Comparison of ENCODE assay signal across 1 cellular context in genomic region chrX:71214604-71215334, GRCh38.
TF ChIP-seq lines count a peak whose summit lies in the region.

No MANE protein-coding gene starts in this region.

TF ChIP-seq in HepG2, 621 proteins besides CTCF, POLR2A, EP300 and RAD21 (continued from another document and continues in another):
- TF ChIP-seq PRMT3 (CRISPR knock-in tag; IDR thresholded peaks at IDR 0.05; ENCODE audit: borderline replicate concordance, low read depth): no peak
- no peak for TF ChIP-seq KLF11 (CRISPR knock-in tag; IDR thresholded peaks at IDR 0.05)
- TF ChIP-seq, protein P1, sequence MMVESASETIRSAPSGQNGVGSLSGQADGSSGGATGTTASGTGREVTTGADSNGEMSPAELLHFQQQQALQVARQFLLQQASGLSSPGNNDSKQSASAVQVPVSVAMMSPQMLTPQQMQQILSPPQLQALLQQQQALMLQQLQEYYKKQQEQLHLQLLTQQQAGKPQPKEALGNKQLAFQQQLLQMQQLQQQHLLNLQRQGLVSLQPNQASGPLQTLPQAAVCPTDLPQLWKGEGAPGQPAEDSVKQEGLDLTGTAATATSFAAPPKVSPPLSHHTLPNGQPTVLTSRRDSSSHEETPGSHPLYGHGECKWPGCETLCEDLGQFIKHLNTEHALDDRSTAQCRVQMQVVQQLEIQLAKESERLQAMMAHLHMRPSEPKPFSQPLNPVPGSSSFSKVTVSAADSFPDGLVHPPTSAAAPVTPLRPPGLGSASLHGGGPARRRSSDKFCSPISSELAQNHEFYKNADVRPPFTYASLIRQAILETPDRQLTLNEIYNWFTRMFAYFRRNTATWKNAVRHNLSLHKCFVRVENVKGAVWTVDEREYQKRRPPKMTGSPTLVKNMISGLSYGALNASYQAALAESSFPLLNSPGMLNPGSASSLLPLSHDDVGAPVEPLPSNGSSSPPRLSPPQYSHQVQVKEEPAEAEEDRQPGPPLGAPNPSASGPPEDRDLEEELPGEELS (CRISPR knock-in tag; IDR thresholded peaks at IDR 0.05): peak; percentile 72
- no peak for TF ChIP-seq SAFB2 (CRISPR knock-in tag; IDR thresholded peaks at IDR 0.05; ENCODE audit: borderline replicate concordance, low read depth)
- 0 out of 2 replicates have a peak, but pooled peaks have one; percentile 49 for TF ChIP-seq MTA1 (CRISPR knock-in tag; IDR thresholded peaks at IDR 0.05; ENCODE audit: borderline replicate concordance)
- no peak for TF ChIP-seq ARNTL (CRISPR knock-in tag; IDR thresholded peaks at IDR 0.05)
- TF ChIP-seq HMGXB3 (CRISPR knock-in tag; IDR thresholded peaks at IDR 0.05; ENCODE audit: borderline replicate concordance): no peak
- no peak for TF ChIP-seq ZNF879 (CRISPR knock-in tag; IDR thresholded peaks at IDR 0.05)
- TF ChIP-seq THYN1 (CRISPR knock-in tag; IDR thresholded peaks at IDR 0.05; ENCODE audit: borderline replicate concordance, low read depth): no peak
- TF ChIP-seq, protein P2, sequence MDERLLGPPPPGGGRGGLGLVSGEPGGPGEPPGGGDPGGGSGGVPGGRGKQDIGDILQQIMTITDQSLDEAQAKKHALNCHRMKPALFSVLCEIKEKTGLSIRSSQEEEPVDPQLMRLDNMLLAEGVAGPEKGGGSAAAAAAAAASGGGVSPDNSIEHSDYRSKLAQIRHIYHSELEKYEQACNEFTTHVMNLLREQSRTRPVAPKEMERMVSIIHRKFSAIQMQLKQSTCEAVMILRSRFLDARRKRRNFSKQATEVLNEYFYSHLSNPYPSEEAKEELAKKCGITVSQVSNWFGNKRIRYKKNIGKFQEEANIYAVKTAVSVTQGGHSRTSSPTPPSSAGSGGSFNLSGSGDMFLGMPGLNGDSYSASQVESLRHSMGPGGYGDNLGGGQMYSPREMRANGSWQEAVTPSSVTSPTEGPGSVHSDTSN (CRISPR knock-in tag; IDR thresholded peaks at IDR 0.05): no peak
- TF ChIP-seq CC2D1A (CRISPR knock-in tag; IDR thresholded peaks at IDR 0.05): no peak
- no peak for TF ChIP-seq AGO1 (IDR thresholded peaks at IDR 0.05; ENCODE audit: low read depth, low read length, poor library complexity, severe bottlenecking)
- TF ChIP-seq ZNF619 (CRISPR knock-in tag; IDR thresholded peaks at IDR 0.05): no peak
- no peak for TF ChIP-seq ARID2 (CRISPR knock-in tag; IDR thresholded peaks at IDR 0.05; ENCODE audit: borderline replicate concordance)
- TF ChIP-seq, protein P3, sequence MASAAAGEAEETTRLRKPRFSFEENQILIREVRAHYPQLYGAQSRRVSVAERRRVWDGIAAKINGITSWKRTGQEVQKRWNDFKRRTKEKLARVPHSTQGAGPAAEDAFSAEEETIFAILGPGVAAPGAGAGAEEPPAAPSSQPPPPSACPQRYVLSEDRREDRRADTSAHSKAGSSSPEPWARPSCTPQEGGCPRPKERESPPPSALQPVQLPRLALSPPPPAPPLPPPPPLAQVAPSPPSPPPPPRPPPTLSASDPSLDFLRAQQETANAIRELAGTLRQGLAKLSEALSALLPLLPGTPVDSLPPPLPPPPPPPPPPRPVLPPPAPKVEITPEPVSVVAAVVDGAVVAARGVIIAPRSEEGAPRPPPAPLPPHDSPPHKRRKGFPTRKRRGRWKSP (CRISPR knock-in tag; IDR thresholded peaks at IDR 0.05): 0 out of 2 replicates have a peak, but pooled peaks have one; percentile 54
- TF ChIP-seq ZSCAN21 (CRISPR knock-in tag; IDR thresholded peaks at IDR 0.05; ENCODE audit: borderline replicate concordance): no peak; the same call in 1 of the 2 replicates
- no peak for TF ChIP-seq ZKSCAN8 (CRISPR knock-in tag; IDR thresholded peaks at IDR 0.05; ENCODE audit: borderline replicate concordance)
- no peak; the same call in 1 of the 2 replicates for TF ChIP-seq ZNF770 (CRISPR knock-in tag; IDR thresholded peaks at IDR 0.05)
- TF ChIP-seq ZNF615 (CRISPR knock-in tag; IDR thresholded peaks at IDR 0.05; ENCODE audit: borderline replicate concordance): no peak
- no peak for TF ChIP-seq ZNF784 (CRISPR knock-in tag; IDR thresholded peaks at IDR 0.05; ENCODE audit: borderline replicate concordance)
- TF ChIP-seq ARID5B (CRISPR knock-in tag; IDR thresholded peaks at IDR 0.05): no peak
- TF ChIP-seq RBFOX2 (IDR thresholded peaks at IDR 0.05; ENCODE audit: low read depth, low read length): peak; percentile 68
- TF ChIP-seq ZNF205 (CRISPR knock-in tag; IDR thresholded peaks at IDR 0.05): no peak
- TF ChIP-seq ZNF264 (CRISPR knock-in tag; IDR thresholded peaks at IDR 0.05): no peak
- no peak for TF ChIP-seq HOXA9 (CRISPR knock-in tag; IDR thresholded peaks at IDR 0.05; ENCODE audit: borderline replicate concordance)
- no peak for TF ChIP-seq MATR3 (CRISPR knock-in tag; IDR thresholded peaks at IDR 0.05)
- peak; percentile 94 for TF ChIP-seq ZEB1 (IDR thresholded peaks at IDR 0.05; ENCODE audit: insufficient replicate concordance, low read depth)
- no peak for TF ChIP-seq E2F5 (CRISPR knock-in tag; conservative IDR thresholded peaks at IDR 0.05)
- no peak for TF ChIP-seq ZNF460 (CRISPR knock-in tag; IDR thresholded peaks at IDR 0.05; ENCODE audit: borderline replicate concordance)
- TF ChIP-seq, protein P4, sequence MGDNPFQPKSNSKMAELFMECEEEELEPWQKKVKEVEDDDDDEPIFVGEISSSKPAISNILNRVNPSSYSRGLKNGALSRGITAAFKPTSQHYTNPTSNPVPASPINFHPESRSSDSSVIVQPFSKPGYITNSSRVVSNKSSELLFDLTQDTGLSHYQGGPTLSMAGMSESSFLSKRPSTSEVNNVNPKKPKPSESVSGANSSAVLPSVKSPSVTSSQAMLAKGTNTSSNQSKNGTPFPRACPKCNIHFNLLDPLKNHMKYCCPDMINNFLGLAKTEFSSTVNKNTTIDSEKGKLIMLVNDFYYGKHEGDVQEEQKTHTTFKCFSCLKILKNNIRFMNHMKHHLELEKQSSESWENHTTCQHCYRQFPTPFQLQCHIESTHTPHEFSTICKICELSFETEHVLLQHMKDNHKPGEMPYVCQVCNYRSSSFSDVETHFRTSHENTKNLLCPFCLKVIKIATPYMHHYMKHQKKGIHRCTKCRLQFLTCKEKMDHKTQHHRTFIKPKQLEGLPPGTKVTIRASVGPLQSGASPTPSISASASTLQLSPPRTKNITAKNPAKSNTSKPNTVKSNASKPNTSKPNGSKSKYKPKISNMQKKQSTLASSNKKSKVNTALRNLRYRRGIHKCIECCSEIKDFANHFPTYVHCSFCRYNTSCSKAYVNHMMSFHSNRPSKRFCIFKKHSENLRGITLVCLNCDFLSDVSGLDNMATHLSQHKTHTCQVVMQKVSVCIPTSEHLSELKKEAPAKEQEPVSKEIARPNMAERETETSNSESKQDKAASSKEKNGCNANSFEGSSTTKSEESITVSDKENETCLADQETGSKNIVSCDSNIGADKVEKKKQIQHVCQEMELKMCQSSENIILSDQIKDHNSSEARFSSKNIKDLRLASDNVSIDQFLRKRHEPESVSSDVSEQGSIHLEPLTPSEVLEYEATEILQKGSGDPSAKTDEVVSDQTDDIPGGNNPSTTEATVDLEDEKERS (CRISPR knock-in tag; IDR thresholded peaks at IDR 0.05): no peak
- no peak for TF ChIP-seq ZFP90 (CRISPR knock-in tag; IDR thresholded peaks at IDR 0.05; ENCODE audit: borderline replicate concordance)
- no peak for TF ChIP-seq SRSF4 (IDR thresholded peaks at IDR 0.05; ENCODE audit: low read depth, low read length, poor library complexity, severe bottlenecking)
- no peak for TF ChIP-seq TBP (CRISPR knock-in tag; IDR thresholded peaks at IDR 0.05)
- TF ChIP-seq TCF12 (IDR thresholded peaks at IDR 0.05): no peak
- TF ChIP-seq TCF12 (CRISPR knock-in tag; IDR thresholded peaks at IDR 0.05): no peak
- TF ChIP-seq ZNF33B (CRISPR knock-in tag; IDR thresholded peaks at IDR 0.05): no peak
- TF ChIP-seq, protein P5, sequence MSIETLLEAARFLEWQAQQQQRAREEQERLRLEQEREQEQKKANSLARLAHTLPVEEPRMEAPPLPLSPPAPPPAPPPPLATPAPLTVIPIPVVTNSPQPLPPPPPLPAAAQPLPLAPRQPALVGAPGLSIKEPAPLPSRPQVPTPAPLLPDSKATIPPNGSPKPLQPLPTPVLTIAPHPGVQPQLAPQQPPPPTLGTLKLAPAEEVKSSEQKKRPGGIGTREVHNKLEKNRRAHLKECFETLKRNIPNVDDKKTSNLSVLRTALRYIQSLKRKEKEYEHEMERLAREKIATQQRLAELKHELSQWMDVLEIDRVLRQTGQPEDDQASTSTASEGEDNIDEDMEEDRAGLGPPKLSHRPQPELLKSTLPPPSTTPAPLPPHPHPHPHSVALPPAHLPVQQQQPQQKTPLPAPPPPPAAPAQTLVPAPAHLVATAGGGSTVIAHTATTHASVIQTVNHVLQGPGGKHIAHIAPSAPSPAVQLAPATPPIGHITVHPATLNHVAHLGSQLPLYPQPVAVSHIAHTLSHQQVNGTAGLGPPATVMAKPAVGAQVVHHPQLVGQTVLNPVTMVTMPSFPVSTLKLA (IDR thresholded peaks at IDR 0.05): no peak
- no peak for TF ChIP-seq ZNF792 (CRISPR knock-in tag; IDR thresholded peaks at IDR 0.05)
